In the genomic region with DNA sequence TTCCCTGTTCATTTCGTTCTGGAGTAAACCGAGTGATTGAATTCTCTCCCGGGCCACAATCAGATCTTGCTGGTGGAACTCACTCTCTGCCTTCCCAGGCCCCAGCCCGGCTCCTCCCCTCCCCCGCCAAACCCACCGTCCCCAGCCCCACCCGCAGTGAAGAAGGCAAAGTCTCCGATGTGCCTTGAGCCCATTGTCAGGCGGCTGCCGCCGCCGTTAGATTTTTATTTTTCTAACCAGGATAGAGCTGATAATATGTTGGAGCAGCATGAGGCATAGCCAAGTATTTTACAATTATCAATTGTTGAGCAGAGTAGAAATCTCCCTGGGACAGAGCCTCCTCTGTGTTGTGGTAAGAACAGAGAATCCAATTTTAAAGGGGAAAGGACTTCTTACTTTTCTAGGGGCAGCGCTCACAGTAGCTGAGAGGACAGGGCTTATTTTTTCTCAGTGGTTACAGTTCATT, we compare ENCODE assay signal across 8 cellular contexts. TPM values are rescaled to one million over a fixed set of nuclear protein-coding genes. Genes with fewer than 3 reads are reported as not detected.
DNase-seq lines count a peak whose midpoint lies in the region; FAIRE-seq lines count a peak whose summit lies in the region.

No MANE protein-coding gene starts in this region.

- FAIRE-seq in HTR-8/SVneo (lab: Jason Lieb, UNC) = no peak

- DNase-seq in Daoy (ENCODE audit: low read depth) (peak; percentile 20), Kasumi-1 (lab: John Stamatoyannopoulos, UW) (peak; percentile 31 to 55), anterior cingulate cortex (lab: John Stamatoyannopoulos, UW) (peak in 40 of 58 donors; percentile 7 to 79 (median 38)), iPS-NIHi7 (ENCODE audit: extremely low spot score) (peak; percentile 71), HTR-8/SVneo (ENCODE audit: insufficient read length, low spot score) (no peak), NCI-H1694 (lab: John Stamatoyannopoulos, UW) (no peak), HCEC 1CT (no peak)
- DNase-seq in stimulated activated CD4-positive, alpha-beta T cell treated with anti-CD3 and anti-CD28 coated beads, Interleukin-4, amount 100 ng/mL, for 1 hour = peak; percentile 36

RNA-seq across cellular contexts. Expression of gene PSAT1, which starts 1.2 kb away (rescaled TPM):
- total RNA-seq in Daoy (2014; rRNA removed; shearing (Covaris generic)) = 87.7 and 89.4 TPM in 2 replicates

Comparison
In these comparisons a context has a peak if more than half of its experiments do, and no peak if none do; other contexts are left out.
1. DNase-seq: peak in Daoy (single experiment), Kasumi-1 (2 of 2), anterior cingulate cortex (40 of 58), iPS-NIHi7 (single experiment) and stimulated activated CD4-positive, alpha-beta T cell treated with anti-CD3 and anti-CD28 coated beads, Interleukin-4, amount 100 ng/mL, for 1 hour (single experiment); none in HTR-8/SVneo (single experiment), NCI-H1694 (single experiment) and HCEC 1CT (single experiment).